ENCODE assay signal across 8 cellular contexts in genomic region chr19:10086904-10087256, GRCh38. TPM values are rescaled to one million over a fixed set of nuclear protein-coding genes. Genes with fewer than 3 reads are reported as not detected.
DNase-seq lines count a peak whose midpoint lies in the region; ATAC-seq and TF ChIP-seq lines count a peak whose summit lies in the region.

No MANE protein-coding gene starts in this region.

- DNase-seq in activated T-cell treated with anti-CD3 and anti-CD28 coated beads for 4 hours = peak; percentile 53
- peak in 1 of 2 donors; percentile 22 for DNase-seq in cardiac muscle cell (ENCODE audit: low read depth in 1 of 2, low spot score in 1 of 2)
- DNase-seq in skeletal muscle cell (ENCODE audit: low read depth) = no peak
- no peak for DNase-seq in DMS114 treated with DMSO at 0.1 percent for 48 hours (lab: John Stamatoyannopoulos, UW; ENCODE audit: unreplicated experiment)
- DNase-seq in dedifferentiated amniotic fluid mesenchymal stem cell (ENCODE audit: extremely low spot score) = no peak

- H3K4me1 ChIP-seq in cardiac muscle cell (ENCODE audit: low read depth) = no peaks in the 10 kb centered on the region

- H3K27me3 ChIP-seq in cardiac muscle cell = peaks cover 32% of the 10 kb centered on the region

- TF ChIP-seq POLR2A in GM19193 (IDR thresholded peaks at IDR 0.05; ENCODE audit: extremely low read depth, insufficient read depth, insufficient read length) = peak; percentile 21

- TF ChIP-seq CTCF in cardiac muscle cell (IDR thresholded peaks at IDR 0.05; ENCODE audit: low read depth, low read length) = no peak

- H3K9me3 ChIP-seq in cardiac muscle cell (ENCODE audit: low read depth) = no peaks in the 10 kb centered on the region

- H3K27ac ChIP-seq in cardiac muscle cell = no peak overlapping the region

- H3K4me3 ChIP-seq in cardiac muscle cell (peak overlapping the region; percentile 62), skeletal muscle cell (ENCODE audit: low read depth, low read length) (peak overlapping the region; percentile 82)

- no peak for ATAC-seq in GM21723 (IDR thresholded peaks at IDR 0.05; ENCODE audit: unreplicated experiment)
- no peak for ATAC-seq in GM18907 (IDR thresholded peaks at IDR 0.05; ENCODE audit: unreplicated experiment)

- H3K36me3 ChIP-seq in cardiac muscle cell = no peaks in the 10 kb centered on the region

RNA-seq across cellular contexts. Expression of gene SHFL, which starts 0.8 kb away (rescaled TPM):
- 3.4 and 7.8 TPM in 2 replicates for total RNA-seq in cardiac muscle cell
- polyA plus RNA-seq in cardiac muscle cell = 2.2 and 4.8 TPM in 2 replicates

RNA-seq across cellular contexts. Expression of gene ANGPTL6, which starts 15.6 kb away (rescaled TPM):
- total RNA-seq in cardiac muscle cell = 0.51 and 0.88 TPM in 2 replicates
- 0.62 and 0.75 TPM in 2 replicates for polyA plus RNA-seq in cardiac muscle cell

RNA-seq across cellular contexts. Expression of gene PPAN, which starts 19.3 kb away (rescaled TPM):
- total RNA-seq in cardiac muscle cell = 51.0 and 67.3 TPM in 2 replicates
- polyA plus RNA-seq in cardiac muscle cell = 42.9 and 47.1 TPM in 2 replicates

RNA-seq across cellular contexts. Expression of gene P2RY11, which starts 24.6 kb away (rescaled TPM):
- 13.7 and 19.4 TPM in 2 replicates for total RNA-seq in cardiac muscle cell
- 13.1 and 14.1 TPM in 2 replicates for polyA plus RNA-seq in cardiac muscle cell

RNA-seq across cellular contexts. Expression of gene EIF3G, which starts 32.8 kb away (rescaled TPM):
- 353 and 384 TPM in 2 replicates for total RNA-seq in cardiac muscle cell
- 206 and 223 TPM in 2 replicates for polyA plus RNA-seq in cardiac muscle cell
